11 cellular contexts compared by ENCODE assay signal in the genomic region with DNA sequence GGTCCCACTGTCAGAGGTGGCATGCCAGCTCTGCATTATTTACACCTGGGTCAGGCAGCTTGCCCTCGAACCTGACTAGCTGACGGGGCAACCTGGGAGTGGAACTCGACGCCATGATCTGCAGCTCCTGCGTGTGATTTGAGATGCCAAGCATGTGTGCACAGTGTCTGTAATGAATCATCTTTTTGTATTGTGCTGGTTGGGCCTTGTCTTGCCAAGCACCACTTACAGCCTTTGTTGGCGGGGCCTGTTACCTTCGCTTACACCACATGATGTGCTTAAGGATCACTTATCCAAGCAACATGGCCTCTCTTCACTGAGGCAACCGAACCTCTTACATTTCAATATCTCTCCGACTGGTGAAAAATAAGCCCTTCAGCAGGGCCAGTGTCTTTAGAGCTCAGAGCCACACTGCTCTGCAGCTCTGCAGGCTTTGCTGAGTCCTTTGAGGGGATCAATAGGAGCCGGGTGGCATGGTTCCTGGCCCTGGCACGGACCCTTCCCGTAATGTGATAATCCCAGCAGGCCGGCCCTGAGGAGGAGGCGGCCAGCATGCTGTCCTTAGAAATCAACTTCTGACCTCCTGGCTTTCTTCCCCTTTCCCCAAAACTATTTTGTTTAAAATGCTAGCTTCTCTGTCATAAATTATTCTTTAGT.
A peak's percentile ranks its signal among the peaks of the same experiment; 100 is the strongest.
DNase-seq lines count a peak whose midpoint lies in the region; ATAC-seq and TF ChIP-seq lines count a peak whose summit lies in the region.
"Had no signal": no experiment of that assay in that cellular context is flagged by ENCODE, and none has a peak within 500 bp of the region (broad histone marks: within the 10 kb centered on the region; RNA-seq: fewer than 3 reads in every experiment).

No MANE protein-coding gene starts in this region.

- H3K27me3 ChIP-seq in esophagus muscularis mucosa, result no peaks in the 10 kb centered on the region
- H3K27me3 ChIP-seq in naive thymus-derived CD4-positive, alpha-beta T cell (ENCODE audit: control insufficient read depth in 2 of 2, insufficient read depth in 2 of 2, low read length in 2 of 2), result no peaks in the 10 kb centered on the region
- H3K27me3 ChIP-seq in upper lobe of left lung, result no peaks in the 10 kb centered on the region

- H3K27me3 Mint-ChIP-seq in naive thymus-derived CD4-positive, alpha-beta T cell, result no peaks in the 10 kb centered on the region

- H3K4me1 Mint-ChIP-seq in naive thymus-derived CD4-positive, alpha-beta T cell, result peaks cover 0 to 27% (median 6%) of the 10 kb centered on the region in 7 donors

- CTCF ChIA-PET in naive thymus-derived CD4-positive, alpha-beta T cell (lab: Charles Lee), result interaction anchor here (0.9 kb wide), 1 partner anchor 20 kb away, joined by 4 read pairs; no protein-coding TSS in a partner anchor

- H3K9me3 ChIP-seq in esophagus muscularis mucosa, result peaks cover 0 to under 1% (median 0%) of the 10 kb centered on the region in 4 donors
- no peaks in the 10 kb centered on the region for H3K9me3 ChIP-seq in naive thymus-derived CD4-positive, alpha-beta T cell (ENCODE audit: control insufficient read depth in 2 of 3, low read length in 3 of 3)
- H3K9me3 ChIP-seq in upper lobe of left lung, result no peaks in the 10 kb centered on the region
- H3K9me3 ChIP-seq: A549 had no signal

- POLR2A ChIA-PET in naive thymus-derived CD4-positive, alpha-beta T cell (lab: Charles Lee), result interaction anchor here (0.6 to 0.9 kb wide), 2 partner anchors 757 to 759 kb away, joined by 3 read pairs; no protein-coding TSS in a partner anchor

- TF ChIP-seq CTCF in esophagus muscularis mucosa (IDR thresholded peaks at IDR 0.05) (no peak), upper lobe of left lung (IDR thresholded peaks at IDR 0.05) (no peak)

- TF ChIP-seq EP300 in esophagus muscularis mucosa (IDR thresholded peaks at IDR 0.05) (no peak), upper lobe of left lung (IDR thresholded peaks at IDR 0.05) (no peak)

- peak overlapping the region in 5 of 9 donors; percentile 1 to 91 (median 33) for H3K27ac Mint-ChIP-seq in naive thymus-derived CD4-positive, alpha-beta T cell
- H3K27ac Mint-ChIP-seq: activated naive CD4-positive, alpha-beta T cell treated with anti-CD3 and anti-CD28 coated beads for 36 hours had no signal

- peaks cover 0 to under 1% (median 0%) of the 10 kb centered on the region in 5 donors for H3K36me3 Mint-ChIP-seq in naive thymus-derived CD4-positive, alpha-beta T cell

- no peaks in the 10 kb centered on the region for H3K36me3 ChIP-seq in esophagus muscularis mucosa
- no peaks in the 10 kb centered on the region for H3K36me3 ChIP-seq in naive thymus-derived CD4-positive, alpha-beta T cell (ENCODE audit: control insufficient read depth in 2 of 3, insufficient read depth in 3 of 3, low read length in 3 of 3)
- H3K36me3 ChIP-seq in upper lobe of left lung, result no peaks in the 10 kb centered on the region

- no peak overlapping the region for H3K4me3 Mint-ChIP-seq in naive thymus-derived CD4-positive, alpha-beta T cell
- H3K4me3 Mint-ChIP-seq: activated naive CD4-positive, alpha-beta T cell treated with anti-CD3 and anti-CD28 coated beads for 36 hours had no signal

- H3K27ac ChIP-seq in esophagus muscularis mucosa (replicated peaks in 1 of 4) (peak overlapping the region; percentile 56 to 64 (median 56)), upper lobe of left lung (peak overlapping the region in 3 of 4 donors; percentile 21 to 59 (median 33))
- no peak overlapping the region for H3K27ac ChIP-seq in naive thymus-derived CD4-positive, alpha-beta T cell (ENCODE audit: low read depth, low read length)
- H3K27ac ChIP-seq: A549 had no signal

- no peak for ATAC-seq in naive thymus-derived CD4-positive, alpha-beta T cell
- ATAC-seq in upper lobe of left lung (ENCODE audit: low FRiP score in 2 of 2) (peak in 1 of 2 donors; percentile 38), HG03025 (IDR thresholded peaks at IDR 0.05; ENCODE audit: low FRiP score, unreplicated experiment) (no peak), SK-N-SH treated with all-trans-retinoic acid at 6 μM for 48 hours (no peak)

- peaks cover 0 to 8% (median 0%) of the 10 kb centered on the region in 11 donors for H3K9me3 Mint-ChIP-seq in naive thymus-derived CD4-positive, alpha-beta T cell
- H3K9me3 Mint-ChIP-seq: activated naive CD4-positive, alpha-beta T cell treated with anti-CD3 and anti-CD28 coated beads for 36 hours had no signal

- DNase-seq in NCI-H748 (lab: John Stamatoyannopoulos, UW; ENCODE audit: unreplicated experiment) (peak; percentile 53), NCI-H748 treated with DMSO at 0.1 percent for 48 hours (lab: John Stamatoyannopoulos, UW) (no peak), esophagus muscularis mucosa (ENCODE audit: extremely low spot score) (no peak), upper lobe of left lung (peak in 1 of 2 donors; percentile 6)
- no peak for DNase-seq in naive thymus-derived CD4-positive, alpha-beta T cell
- no peak for DNase-seq in activated CD4-positive, alpha-beta T cell treated with anti-CD3 and anti-CD28 coated beads, Interleukin-2, amount 50 U/mL, for 48 hours
- DNase-seq: activated CD4-positive, alpha-beta T cell treated with anti-CD3 and anti-CD28 coated beads, Interleukin-2, amount 50 U/mL, for 1 hour had no signal

- TF ChIP-seq POLR2A in esophagus muscularis mucosa (IDR thresholded peaks at IDR 0.05; ENCODE audit: low read depth) (no peak), upper lobe of left lung (IDR thresholded peaks at IDR 0.05) (no peak)

- WGBS in esophagus muscularis mucosa, result 70% methylated on average over 14 of the region's 14 CpGs
- WGBS in upper lobe of left lung, 2 donors, result 82 to 83% methylated on average over 12 to 14 of the region's 14 CpGs

- intact Hi-C loops in esophagus muscularis mucosa (cut with DNase I), result loop anchor here (10.0 kb wide), 1 partner anchor 250 kb away; no protein-coding TSS in a partner anchor
- intact Hi-C loops in naive thymus-derived CD4-positive, alpha-beta T cell (cut with micrococcal nuclease), result loop anchor here in 1 of 2 donors (2.0 kb wide), 1 partner anchor 758 kb away; no protein-coding TSS in a partner anchor

- H3K4me3 ChIP-seq in esophagus muscularis mucosa (no peak overlapping the region), upper lobe of left lung (no peak overlapping the region)
- H3K4me3 ChIP-seq in naive thymus-derived CD4-positive, alpha-beta T cell (ENCODE audit: low read length), result no peak overlapping the region
- H3K4me3 ChIP-seq: A549 had no signal

- H3K4me1 ChIP-seq in esophagus muscularis mucosa (peaks cover 12 to 62% (median 42%) of the 10 kb centered on the region in 4 donors), upper lobe of left lung (peaks cover 0 to 9% (median 0%) of the 10 kb centered on the region in 4 donors)
- H3K4me1 ChIP-seq in naive thymus-derived CD4-positive, alpha-beta T cell (ENCODE audit: control insufficient read depth in 2 of 2, insufficient read depth in 2 of 2, low read length in 2 of 2), result no peaks in the 10 kb centered on the region
- H3K4me1 ChIP-seq: A549 had no signal

TF ChIP-seq in SK-N-SH treated with all-trans-retinoic acid at 6 μM for 48 hours, 23 proteins besides CTCF, POLR2A, EP300 and RAD21 (continues in another document):
- TF ChIP-seq, protein P1, sequence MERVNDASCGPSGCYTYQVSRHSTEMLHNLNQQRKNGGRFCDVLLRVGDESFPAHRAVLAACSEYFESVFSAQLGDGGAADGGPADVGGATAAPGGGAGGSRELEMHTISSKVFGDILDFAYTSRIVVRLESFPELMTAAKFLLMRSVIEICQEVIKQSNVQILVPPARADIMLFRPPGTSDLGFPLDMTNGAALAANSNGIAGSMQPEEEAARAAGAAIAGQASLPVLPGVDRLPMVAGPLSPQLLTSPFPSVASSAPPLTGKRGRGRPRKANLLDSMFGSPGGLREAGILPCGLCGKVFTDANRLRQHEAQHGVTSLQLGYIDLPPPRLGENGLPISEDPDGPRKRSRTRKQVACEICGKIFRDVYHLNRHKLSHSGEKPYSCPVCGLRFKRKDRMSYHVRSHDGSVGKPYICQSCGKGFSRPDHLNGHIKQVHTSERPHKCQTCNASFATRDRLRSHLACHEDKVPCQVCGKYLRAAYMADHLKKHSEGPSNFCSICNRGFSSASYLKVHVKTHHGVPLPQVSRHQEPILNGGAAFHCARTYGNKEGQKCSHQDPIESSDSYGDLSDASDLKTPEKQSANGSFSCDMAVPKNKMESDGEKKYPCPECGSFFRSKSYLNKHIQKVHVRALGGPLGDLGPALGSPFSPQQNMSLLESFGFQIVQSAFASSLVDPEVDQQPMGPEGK (CRISPR knock-in tag; IDR thresholded peaks at IDR 0.05; ENCODE audit: borderline replicate concordance), result no peak
- TF ChIP-seq, protein P2, sequence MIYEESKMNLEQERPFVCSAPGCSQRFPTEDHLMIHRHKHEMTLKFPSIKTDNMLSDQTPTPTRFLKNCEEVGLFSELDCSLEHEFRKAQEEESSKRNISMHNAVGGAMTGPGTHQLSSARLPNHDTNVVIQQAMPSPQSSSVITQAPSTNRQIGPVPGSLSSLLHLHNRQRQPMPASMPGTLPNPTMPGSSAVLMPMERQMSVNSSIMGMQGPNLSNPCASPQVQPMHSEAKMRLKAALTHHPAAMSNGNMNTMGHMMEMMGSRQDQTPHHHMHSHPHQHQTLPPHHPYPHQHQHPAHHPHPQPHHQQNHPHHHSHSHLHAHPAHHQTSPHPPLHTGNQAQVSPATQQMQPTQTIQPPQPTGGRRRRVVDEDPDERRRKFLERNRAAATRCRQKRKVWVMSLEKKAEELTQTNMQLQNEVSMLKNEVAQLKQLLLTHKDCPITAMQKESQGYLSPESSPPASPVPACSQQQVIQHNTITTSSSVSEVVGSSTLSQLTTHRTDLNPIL (CRISPR knock-in tag; IDR thresholded peaks at IDR 0.05; ENCODE audit: low read depth), result no peak
- no peak for TF ChIP-seq SNAI2 (CRISPR knock-in tag; IDR thresholded peaks at IDR 0.05)
- TF ChIP-seq CSDC2 (CRISPR knock-in tag; IDR thresholded peaks at IDR 0.05), result no peak
- TF ChIP-seq ZNF70 (CRISPR knock-in tag; IDR thresholded peaks at IDR 0.05), result no peak
- TF ChIP-seq ZFP3 (CRISPR knock-in tag; IDR thresholded peaks at IDR 0.05), result no peak
- no peak for TF ChIP-seq ZC3H10 (CRISPR knock-in tag; IDR thresholded peaks at IDR 0.05)
